Comparison of ENCODE assay signal across 26 cellular contexts in genomic region chr14:33525626-33526025, GRCh38.
DNase-seq lines count a peak whose midpoint lies in the region; FAIRE-seq and TF ChIP-seq lines count a peak whose summit lies in the region.
"Had no signal": no experiment of that assay in that cellular context is flagged by ENCODE, and none has a peak within 500 bp of the region (broad histone marks: within the 10 kb centered on the region; RNA-seq: fewer than 3 reads in every experiment).

No MANE protein-coding gene starts in this region.

- H3K4me1 ChIP-seq in OCI-LY3 (ENCODE audit: low read length) (peaks cover 85% of the 10 kb centered on the region), colonic mucosa (no peaks in the 10 kb centered on the region)

- H3K36me3 ChIP-seq in OCI-LY3 (replicated peaks; ENCODE audit: low read depth, low read length), result no peaks in the 10 kb centered on the region
- no peaks in the 10 kb centered on the region for H3K36me3 ChIP-seq in bronchial epithelial cell (ENCODE audit: control insufficient read depth, insufficient read depth, low read length)
- H3K36me3 ChIP-seq in colonic mucosa, result no peaks in the 10 kb centered on the region

- TF ChIP-seq CTCF in OCI-LY3 (IDR thresholded peaks at IDR 0.05; ENCODE audit: low read depth, low read length) (no peak), bronchial epithelial cell (IDR thresholded peaks at IDR 0.05; ENCODE audit: insufficient read depth, low read length, severe bottlenecking) (no peak), fibroblast of pulmonary artery (IDR thresholded peaks at IDR 0.05; ENCODE audit: low read length, missing control alignments) (no peak), colonic mucosa (IDR thresholded peaks at IDR 0.05) (no peak)

- H3K27ac ChIP-seq in OCI-LY3 (ENCODE audit: low read length) (peak overlapping the region; percentile 96), colonic mucosa (no peak overlapping the region)
- H3K27ac ChIP-seq: HL-60, SK-N-MC had no signal

- H3K9ac ChIP-seq in OCI-LY3 (ENCODE audit: low read length) (peak overlapping the region; percentile 73; the same call in 1 of the 2 replicates), colonic mucosa (ENCODE audit: low read depth in 2 of 2, low read length in 2 of 2) (no peak overlapping the region)

- FAIRE-seq in bronchial epithelial cell (lab: Jason Lieb, UNC), result no peak
- FAIRE-seq: D721Med, H54, HTR-8/SVneo, RCC 7860 had no signal

- H4K20me1 ChIP-seq in OCI-LY3 (ENCODE audit: insufficient read depth, low read length), result no peaks in the 10 kb centered on the region

- peak overlapping the region; percentile 82 for H3K4me2 ChIP-seq in OCI-LY3 (ENCODE audit: low read length)

- H2AFZ ChIP-seq in OCI-LY3 (ENCODE audit: low read depth, low read length), result no peak overlapping the region

- peak overlapping the region; percentile 60 for H3K4me3 ChIP-seq in OCI-LY3 (ENCODE audit: low read length)
- H3K4me3 ChIP-seq in bronchial epithelial cell (ENCODE audit: low read depth, low read length), result no peak overlapping the region
- H3K4me3 ChIP-seq in fibroblast of pulmonary artery (replicated peaks; ENCODE audit: low read depth, low read length), result no peak overlapping the region
- no peak overlapping the region for H3K4me3 ChIP-seq in colonic mucosa
- H3K4me3 ChIP-seq: SK-N-MC had no signal

- H3K79me2 ChIP-seq in OCI-LY3 (ENCODE audit: low read length), result no peaks in the 10 kb centered on the region

- peak; percentile 21 for DNase-seq in bronchial epithelial cell (ENCODE audit: low read depth)
- peak; percentile 62 for DNase-seq in fibroblast of pulmonary artery (ENCODE audit: low read depth)
- peak; percentile 48 for DNase-seq in pulmonary artery endothelial cell (ENCODE audit: low read depth, low spot score)
- DNase-seq in NCI-H510A (lab: John Stamatoyannopoulos, UW), result no peak
- DNase-seq in glomerular visceral epithelial cell (ENCODE audit: extremely low spot score), result no peak
- DNase-seq in NCI-H1092 (lab: John Stamatoyannopoulos, UW), result no peak
- no peak for DNase-seq in colonic mucosa
- DNase-seq: ACHN; C1 segment of cervical spinal cord; CD8-positive, alpha-beta memory T cell; HFFc6; IMR-90; NCI-H1048; NCI-H1436 treated with DMSO at 0.1 percent for 48 hours; NCI-H2029; NCI-H446; NCI-H748 treated with DMSO at 0.1 percent for 48 hours; NK-92 treated with Interleukin-12 subunit alpha and Interleukin-12 subunit beta, amount 100 ng/mL, for 24 hours; Right ventricle myocardium superior had no signal

- intact Hi-C loops in colonic mucosa (cut with DNase I), result no loop called here

- H3K9me3 ChIP-seq in OCI-LY3 (ENCODE audit: insufficient read depth, low read length) (no peaks in the 10 kb centered on the region), colonic mucosa (no peaks in the 10 kb centered on the region)

- H3K27me3 ChIP-seq in OCI-LY3 (ENCODE audit: low read depth, low read length) (no peaks in the 10 kb centered on the region), bronchial epithelial cell (ENCODE audit: control insufficient read depth, insufficient read depth, low read length) (no peaks in the 10 kb centered on the region), colonic mucosa (no peaks in the 10 kb centered on the region)

Comparison
In these comparisons a context has a peak if more than half of its experiments do, and no peak if none do; other contexts are left out.
1. DNase-seq: peak in bronchial epithelial cell (single experiment), fibroblast of pulmonary artery (single experiment) and pulmonary artery endothelial cell (single experiment); none in NCI-H510A (single experiment), glomerular visceral epithelial cell (single experiment), NCI-H1092 (single experiment) and colonic mucosa (single experiment).